Comparison of ENCODE assay signal across 1 cellular context in genomic region chr4:48340905-48341775, GRCh38.
TF ChIP-seq lines count a peak whose summit lies in the region.

TSS of gene SLAIN2 (plus strand) at chr4:48341529. CDS start at chr4:48341740, 211 bp downstream.

TF ChIP-seq in HepG2, 621 proteins besides CTCF, POLR2A, EP300 and RAD21 (continued from another document and continues in another):
- TF ChIP-seq, protein P1, sequence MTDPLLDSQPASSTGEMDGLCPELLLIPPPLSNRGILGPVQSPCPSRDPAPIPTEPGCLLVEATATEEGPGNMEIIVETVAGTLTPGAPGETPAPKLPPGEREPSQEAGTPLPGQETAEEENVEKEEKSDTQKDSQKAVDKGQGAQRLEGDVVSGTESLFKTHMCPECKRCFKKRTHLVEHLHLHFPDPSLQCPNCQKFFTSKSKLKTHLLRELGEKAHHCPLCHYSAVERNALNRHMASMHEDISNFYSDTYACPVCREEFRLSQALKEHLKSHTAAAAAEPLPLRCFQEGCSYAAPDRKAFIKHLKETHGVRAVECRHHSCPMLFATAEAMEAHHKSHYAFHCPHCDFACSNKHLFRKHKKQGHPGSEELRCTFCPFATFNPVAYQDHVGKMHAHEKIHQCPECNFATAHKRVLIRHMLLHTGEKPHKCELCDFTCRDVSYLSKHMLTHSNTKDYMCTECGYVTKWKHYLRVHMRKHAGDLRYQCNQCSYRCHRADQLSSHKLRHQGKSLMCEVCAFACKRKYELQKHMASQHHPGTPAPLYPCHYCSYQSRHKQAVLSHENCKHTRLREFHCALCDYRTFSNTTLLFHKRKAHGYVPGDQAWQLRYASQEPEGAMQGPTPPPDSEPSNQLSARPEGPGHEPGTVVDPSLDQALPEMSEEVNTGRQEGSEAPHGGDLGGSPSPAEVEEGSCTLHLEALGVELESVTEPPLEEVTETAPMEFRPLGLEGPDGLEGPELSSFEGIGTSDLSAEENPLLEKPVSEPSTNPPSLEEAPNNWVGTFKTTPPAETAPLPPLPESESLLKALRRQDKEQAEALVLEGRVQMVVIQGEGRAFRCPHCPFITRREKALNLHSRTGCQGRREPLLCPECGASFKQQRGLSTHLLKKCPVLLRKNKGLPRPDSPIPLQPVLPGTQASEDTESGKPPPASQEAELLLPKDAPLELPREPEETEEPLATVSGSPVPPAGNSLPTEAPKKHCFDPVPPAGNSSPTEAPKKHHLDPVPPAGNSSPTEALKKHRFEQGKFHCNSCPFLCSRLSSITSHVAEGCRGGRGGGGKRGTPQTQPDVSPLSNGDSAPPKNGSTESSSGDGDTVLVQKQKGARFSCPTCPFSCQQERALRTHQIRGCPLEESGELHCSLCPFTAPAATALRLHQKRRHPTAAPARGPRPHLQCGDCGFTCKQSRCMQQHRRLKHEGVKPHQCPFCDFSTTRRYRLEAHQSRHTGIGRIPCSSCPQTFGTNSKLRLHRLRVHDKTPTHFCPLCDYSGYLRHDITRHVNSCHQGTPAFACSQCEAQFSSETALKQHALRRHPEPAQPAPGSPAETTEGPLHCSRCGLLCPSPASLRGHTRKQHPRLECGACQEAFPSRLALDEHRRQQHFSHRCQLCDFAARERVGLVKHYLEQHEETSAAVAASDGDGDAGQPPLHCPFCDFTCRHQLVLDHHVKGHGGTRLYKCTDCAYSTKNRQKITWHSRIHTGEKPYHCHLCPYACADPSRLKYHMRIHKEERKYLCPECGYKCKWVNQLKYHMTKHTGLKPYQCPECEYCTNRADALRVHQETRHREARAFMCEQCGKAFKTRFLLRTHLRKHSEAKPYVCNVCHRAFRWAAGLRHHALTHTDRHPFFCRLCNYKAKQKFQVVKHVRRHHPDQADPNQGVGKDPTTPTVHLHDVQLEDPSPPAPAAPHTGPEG (CRISPR knock-in tag; IDR thresholded peaks at IDR 0.05), result no peak
- TF ChIP-seq, protein P2, sequence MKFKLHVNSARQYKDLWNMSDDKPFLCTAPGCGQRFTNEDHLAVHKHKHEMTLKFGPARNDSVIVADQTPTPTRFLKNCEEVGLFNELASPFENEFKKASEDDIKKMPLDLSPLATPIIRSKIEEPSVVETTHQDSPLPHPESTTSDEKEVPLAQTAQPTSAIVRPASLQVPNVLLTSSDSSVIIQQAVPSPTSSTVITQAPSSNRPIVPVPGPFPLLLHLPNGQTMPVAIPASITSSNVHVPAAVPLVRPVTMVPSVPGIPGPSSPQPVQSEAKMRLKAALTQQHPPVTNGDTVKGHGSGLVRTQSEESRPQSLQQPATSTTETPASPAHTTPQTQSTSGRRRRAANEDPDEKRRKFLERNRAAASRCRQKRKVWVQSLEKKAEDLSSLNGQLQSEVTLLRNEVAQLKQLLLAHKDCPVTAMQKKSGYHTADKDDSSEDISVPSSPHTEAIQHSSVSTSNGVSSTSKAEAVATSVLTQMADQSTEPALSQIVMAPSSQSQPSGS (CRISPR knock-in tag; IDR thresholded peaks at IDR 0.05), result peak; percentile 37; the same call in 1 of the 2 replicates
- TF ChIP-seq MZF1 (CRISPR knock-in tag; IDR thresholded peaks at IDR 0.05; ENCODE audit: borderline replicate concordance), result no peak
- TF ChIP-seq, protein P3, sequence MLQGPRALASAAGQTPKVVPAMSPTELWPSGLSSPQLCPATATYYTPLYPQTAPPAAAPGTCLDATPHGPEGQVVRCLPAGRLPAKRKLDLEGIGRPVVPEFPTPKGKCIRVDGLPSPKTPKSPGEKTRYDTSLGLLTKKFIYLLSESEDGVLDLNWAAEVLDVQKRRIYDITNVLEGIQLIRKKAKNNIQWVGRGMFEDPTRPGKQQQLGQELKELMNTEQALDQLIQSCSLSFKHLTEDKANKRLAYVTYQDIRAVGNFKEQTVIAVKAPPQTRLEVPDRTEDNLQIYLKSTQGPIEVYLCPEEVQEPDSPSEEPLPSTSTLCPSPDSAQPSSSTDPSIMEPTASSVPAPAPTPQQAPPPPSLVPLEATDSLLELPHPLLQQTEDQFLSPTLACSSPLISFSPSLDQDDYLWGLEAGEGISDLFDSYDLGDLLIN (CRISPR knock-in tag; IDR thresholded peaks at IDR 0.05; ENCODE audit: borderline replicate concordance), result peak; percentile 54; the same call in 1 of the 2 replicates
- no peak for TF ChIP-seq ZNF740 (CRISPR knock-in tag; IDR thresholded peaks at IDR 0.05)
- TF ChIP-seq, protein P4, sequence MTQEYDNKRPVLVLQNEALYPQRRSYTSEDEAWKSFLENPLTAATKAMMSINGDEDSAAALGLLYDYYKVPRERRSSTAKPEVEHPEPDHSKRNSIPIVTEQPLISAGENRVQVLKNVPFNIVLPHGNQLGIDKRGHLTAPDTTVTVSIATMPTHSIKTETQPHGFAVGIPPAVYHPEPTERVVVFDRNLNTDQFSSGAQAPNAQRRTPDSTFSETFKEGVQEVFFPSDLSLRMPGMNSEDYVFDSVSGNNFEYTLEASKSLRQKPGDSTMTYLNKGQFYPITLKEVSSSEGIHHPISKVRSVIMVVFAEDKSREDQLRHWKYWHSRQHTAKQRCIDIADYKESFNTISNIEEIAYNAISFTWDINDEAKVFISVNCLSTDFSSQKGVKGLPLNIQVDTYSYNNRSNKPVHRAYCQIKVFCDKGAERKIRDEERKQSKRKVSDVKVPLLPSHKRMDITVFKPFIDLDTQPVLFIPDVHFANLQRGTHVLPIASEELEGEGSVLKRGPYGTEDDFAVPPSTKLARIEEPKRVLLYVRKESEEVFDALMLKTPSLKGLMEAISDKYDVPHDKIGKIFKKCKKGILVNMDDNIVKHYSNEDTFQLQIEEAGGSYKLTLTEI (CRISPR knock-in tag; conservative IDR thresholded peaks at IDR 0.05), result no peak
- no peak for TF ChIP-seq ELF1 (CRISPR knock-in tag; IDR thresholded peaks at IDR 0.05)
- no peak for TF ChIP-seq ZZZ3 (CRISPR knock-in tag; IDR thresholded peaks at IDR 0.05; ENCODE audit: borderline replicate concordance)
- no peak for TF ChIP-seq ATF1 (CRISPR knock-in tag; IDR thresholded peaks at IDR 0.05)
- TF ChIP-seq NBN (conservative IDR thresholded peaks at IDR 0.05), result no peak
- TF ChIP-seq POLR2G (IDR thresholded peaks at IDR 0.05; ENCODE audit: low read depth, low read length), result peak; percentile 91
- TF ChIP-seq ZNF75D (CRISPR knock-in tag; IDR thresholded peaks at IDR 0.05; ENCODE audit: borderline replicate concordance), result no peak
- no peak for TF ChIP-seq ZNF12 (CRISPR knock-in tag; IDR thresholded peaks at IDR 0.05)
- no peak for TF ChIP-seq ZBTB8A (CRISPR knock-in tag; IDR thresholded peaks at IDR 0.05; ENCODE audit: borderline replicate concordance, low read depth)
- TF ChIP-seq ZMAT5 (CRISPR knock-in tag; IDR thresholded peaks at IDR 0.05; ENCODE audit: borderline replicate concordance, low read depth), result no peak
- TF ChIP-seq, protein P5, sequence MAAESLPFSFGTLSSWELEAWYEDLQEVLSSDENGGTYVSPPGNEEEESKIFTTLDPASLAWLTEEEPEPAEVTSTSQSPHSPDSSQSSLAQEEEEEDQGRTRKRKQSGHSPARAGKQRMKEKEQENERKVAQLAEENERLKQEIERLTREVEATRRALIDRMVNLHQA (CRISPR knock-in tag; IDR thresholded peaks at IDR 0.05), result no peak
- TF ChIP-seq SSRP1 (CRISPR knock-in tag; IDR thresholded peaks at IDR 0.05), result no peak
- peak; percentile 83; the same call in 1 of the 2 replicates for TF ChIP-seq KLF9 (CRISPR knock-in tag; IDR thresholded peaks at IDR 0.05; ENCODE audit: low read depth)
- peak; percentile 32; the same call in 1 of the 2 replicates for TF ChIP-seq ZNF329 (CRISPR knock-in tag; IDR thresholded peaks at IDR 0.05; ENCODE audit: low read depth)
- peak; percentile 7; the same call in 1 of the 2 replicates for TF ChIP-seq RXRA (CRISPR knock-in tag; IDR thresholded peaks at IDR 0.05)
- no peak for TF ChIP-seq ZNF644 (CRISPR knock-in tag; IDR thresholded peaks at IDR 0.05; ENCODE audit: low read depth)
- TF ChIP-seq ZNF616 (CRISPR knock-in tag; IDR thresholded peaks at IDR 0.05; ENCODE audit: low read depth), result no peak; the same call in 1 of the 2 replicates
- peak; percentile 9; the same call in 1 of the 2 replicates for TF ChIP-seq ZNF263 (CRISPR knock-in tag; IDR thresholded peaks at IDR 0.05)
- no peak for TF ChIP-seq ZNF891 (CRISPR knock-in tag; IDR thresholded peaks at IDR 0.05)
- TF ChIP-seq, protein P6, sequence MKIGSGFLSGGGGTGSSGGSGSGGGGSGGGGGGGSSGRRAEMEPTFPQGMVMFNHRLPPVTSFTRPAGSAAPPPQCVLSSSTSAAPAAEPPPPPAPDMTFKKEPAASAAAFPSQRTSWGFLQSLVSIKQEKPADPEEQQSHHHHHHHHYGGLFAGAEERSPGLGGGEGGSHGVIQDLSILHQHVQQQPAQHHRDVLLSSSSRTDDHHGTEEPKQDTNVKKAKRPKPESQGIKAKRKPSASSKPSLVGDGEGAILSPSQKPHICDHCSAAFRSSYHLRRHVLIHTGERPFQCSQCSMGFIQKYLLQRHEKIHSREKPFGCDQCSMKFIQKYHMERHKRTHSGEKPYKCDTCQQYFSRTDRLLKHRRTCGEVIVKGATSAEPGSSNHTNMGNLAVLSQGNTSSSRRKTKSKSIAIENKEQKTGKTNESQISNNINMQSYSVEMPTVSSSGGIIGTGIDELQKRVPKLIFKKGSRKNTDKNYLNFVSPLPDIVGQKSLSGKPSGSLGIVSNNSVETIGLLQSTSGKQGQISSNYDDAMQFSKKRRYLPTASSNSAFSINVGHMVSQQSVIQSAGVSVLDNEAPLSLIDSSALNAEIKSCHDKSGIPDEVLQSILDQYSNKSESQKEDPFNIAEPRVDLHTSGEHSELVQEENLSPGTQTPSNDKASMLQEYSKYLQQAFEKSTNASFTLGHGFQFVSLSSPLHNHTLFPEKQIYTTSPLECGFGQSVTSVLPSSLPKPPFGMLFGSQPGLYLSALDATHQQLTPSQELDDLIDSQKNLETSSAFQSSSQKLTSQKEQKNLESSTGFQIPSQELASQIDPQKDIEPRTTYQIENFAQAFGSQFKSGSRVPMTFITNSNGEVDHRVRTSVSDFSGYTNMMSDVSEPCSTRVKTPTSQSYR (CRISPR knock-in tag; IDR thresholded peaks at IDR 0.05; ENCODE audit: borderline replicate concordance), result no peak; the same call in 1 of the 2 replicates
- TF ChIP-seq, protein P7, sequence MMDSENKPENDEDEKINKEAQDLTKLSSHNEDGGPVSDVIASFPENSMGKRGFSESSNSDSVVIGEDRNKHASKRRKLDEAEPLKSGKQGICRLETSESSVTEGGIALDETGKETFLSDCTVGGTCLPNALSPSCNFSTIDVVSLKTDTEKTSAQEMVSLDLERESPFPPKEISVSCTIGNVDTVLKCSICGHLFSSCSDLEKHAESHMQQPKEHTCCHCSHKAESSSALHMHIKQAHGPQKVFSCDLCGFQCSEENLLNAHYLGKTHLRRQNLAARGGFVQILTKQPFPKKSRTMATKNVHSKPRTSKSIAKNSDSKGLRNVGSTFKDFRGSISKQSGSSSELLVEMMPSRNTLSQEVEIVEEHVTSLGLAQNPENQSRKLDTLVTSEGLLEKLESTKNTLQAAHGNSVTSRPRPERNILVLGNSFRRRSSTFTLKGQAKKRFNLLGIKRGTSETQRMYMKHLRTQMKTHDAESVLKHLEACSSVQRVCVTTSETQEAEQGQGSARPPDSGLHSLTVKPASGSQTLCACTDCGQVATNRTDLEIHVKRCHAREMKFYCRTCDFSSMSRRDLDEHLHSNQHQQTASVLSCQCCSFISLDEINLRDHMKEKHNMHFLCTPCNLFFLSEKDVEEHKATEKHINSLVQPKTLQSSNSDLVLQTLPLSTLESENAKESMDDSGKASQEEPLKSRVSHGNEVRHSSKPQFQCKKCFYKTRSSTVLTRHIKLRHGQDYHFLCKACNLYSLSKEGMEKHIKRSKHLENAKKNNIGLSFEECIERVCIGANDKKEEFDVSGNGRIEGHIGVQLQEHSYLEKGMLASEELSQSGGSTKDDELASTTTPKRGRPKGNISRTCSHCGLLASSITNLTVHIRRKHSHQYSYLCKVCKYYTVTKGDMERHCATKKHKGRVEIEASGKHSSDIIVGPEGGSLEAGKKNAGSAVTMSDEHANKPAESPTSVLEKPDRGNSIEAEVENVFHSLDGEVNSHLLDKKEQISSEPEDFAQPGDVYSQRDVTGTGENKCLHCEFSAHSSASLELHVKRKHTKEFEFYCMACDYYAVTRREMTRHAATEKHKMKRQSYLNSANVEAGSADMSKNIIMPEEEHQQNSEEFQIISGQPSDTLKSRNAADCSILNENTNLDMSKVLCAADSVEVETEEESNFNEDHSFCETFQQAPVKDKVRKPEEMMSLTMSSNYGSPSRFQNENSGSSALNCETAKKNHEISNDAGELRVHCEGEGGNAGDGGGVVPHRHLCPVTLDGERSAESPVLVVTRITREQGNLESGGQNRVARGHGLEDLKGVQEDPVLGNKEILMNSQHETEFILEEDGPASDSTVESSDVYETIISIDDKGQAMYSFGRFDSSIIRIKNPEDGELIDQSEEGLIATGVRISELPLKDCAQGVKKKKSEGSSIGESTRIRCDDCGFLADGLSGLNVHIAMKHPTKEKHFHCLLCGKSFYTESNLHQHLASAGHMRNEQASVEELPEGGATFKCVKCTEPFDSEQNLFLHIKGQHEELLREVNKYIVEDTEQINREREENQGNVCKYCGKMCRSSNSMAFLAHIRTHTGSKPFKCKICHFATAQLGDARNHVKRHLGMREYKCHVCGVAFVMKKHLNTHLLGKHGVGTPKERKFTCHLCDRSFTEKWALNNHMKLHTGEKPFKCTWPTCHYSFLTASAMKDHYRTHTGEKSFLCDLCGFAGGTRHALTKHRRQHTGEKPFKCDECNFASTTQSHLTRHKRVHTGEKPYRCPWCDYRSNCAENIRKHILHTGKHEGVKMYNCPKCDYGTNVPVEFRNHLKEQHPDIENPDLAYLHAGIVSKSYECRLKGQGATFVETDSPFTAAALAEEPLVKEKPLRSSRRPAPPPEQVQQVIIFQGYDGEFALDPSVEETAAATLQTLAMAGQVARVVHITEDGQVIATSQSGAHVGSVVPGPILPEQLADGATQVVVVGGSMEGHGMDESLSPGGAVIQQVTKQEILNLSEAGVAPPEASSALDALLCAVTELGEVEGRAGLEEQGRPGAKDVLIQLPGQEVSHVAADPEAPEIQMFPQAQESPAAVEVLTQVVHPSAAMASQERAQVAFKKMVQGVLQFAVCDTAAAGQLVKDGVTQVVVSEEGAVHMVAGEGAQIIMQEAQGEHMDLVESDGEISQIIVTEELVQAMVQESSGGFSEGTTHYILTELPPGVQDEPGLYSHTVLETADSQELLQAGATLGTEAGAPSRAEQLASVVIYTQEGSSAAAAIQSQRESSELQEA (CRISPR knock-in tag; IDR thresholded peaks at IDR 0.05; ENCODE audit: not compliant biosample characterization), result no peak
